9 cellular contexts compared by ENCODE assay signal in the genomic region with DNA sequence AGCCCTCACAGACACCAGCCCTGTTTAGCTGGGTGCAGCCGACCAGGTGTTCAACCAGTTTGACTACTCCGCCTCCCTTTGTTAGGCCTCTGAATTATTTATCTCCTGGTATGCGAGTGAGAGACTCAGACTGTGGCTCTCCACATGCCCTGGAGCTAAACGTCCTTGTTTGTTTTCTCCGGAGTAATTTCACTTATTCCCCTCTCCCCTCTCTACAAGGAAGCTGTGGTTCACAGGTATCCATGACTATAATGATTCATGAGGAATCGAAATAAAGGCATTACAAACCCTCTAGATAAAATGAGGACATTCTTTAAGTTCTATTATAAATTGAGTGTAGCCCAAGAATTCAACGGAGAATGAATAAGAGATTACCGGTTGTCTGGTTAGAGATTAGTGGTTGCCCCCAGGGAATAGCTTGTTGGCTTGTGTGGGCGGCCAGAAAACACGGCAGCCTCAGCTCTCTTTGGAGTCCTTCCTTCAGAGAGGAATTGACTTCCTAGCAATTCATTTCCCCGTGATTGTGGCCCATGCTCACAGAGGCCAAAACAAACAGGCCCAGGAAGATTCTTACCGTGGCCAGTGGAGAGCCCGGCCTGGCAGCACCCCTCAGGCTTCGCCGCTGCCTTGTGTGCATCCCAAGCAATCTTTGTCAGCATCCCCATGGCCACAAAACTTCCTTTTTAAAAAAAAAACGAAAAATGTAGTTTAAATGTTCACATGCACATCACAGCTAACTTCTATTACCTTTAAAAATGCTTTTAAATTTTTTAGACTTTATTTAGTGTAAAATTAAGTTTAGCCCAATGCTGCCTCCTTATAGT.
A peak's percentile ranks its signal among the peaks of the same experiment; 100 is the strongest.
DNase-seq lines count a peak whose midpoint lies in the region; ATAC-seq, FAIRE-seq and TF ChIP-seq lines count a peak whose summit lies in the region.
"Had no signal": no experiment of that assay in that cellular context is flagged by ENCODE, and none has a peak within 500 bp of the region (broad histone marks: within the 10 kb centered on the region; RNA-seq: fewer than 3 reads in every experiment).

No MANE protein-coding gene starts in this region.

- no peak for TF ChIP-seq EP300 in GM12878 (IDR thresholded peaks at IDR 0.05; ENCODE audit: borderline replicate concordance in 1 of 2, control insufficient read depth in 1 of 2, low read depth in 2 of 2, low read length in 2 of 2)

- no peak for TF ChIP-seq CTCF in LNCaP clone FGC (IDR thresholded peaks at IDR 0.05; ENCODE audit: control insufficient read depth, extremely low read depth, insufficient read depth)
- no peak for TF ChIP-seq CTCF in GM12878 (IDR thresholded peaks at IDR 0.05 in 2 of 3, conservative IDR thresholded peaks at IDR 0.05 in 1 of 3; ENCODE audit: control insufficient read depth in 2 of 3, extremely low read depth in 1 of 3, insufficient read depth in 1 of 3, low read depth in 3 of 3, low read length in 3 of 3)

- no peak for FAIRE-seq in GM12878 (lab: Jason Lieb, UNC)

- no peak for TF ChIP-seq RAD21 in GM12878 (IDR thresholded peaks at IDR 0.05; ENCODE audit: insufficient read depth, low read depth, low read length)

- intact Hi-C loops in GM12878 (cut with micrococcal nuclease; ENCODE audit: unreplicated experiment): no loop called here

- in situ Hi-C loops in GM12878 (cut with MboI): no loop called here

- H3K9me3 ChIP-seq in GM12878 (replicated peaks; ENCODE audit: control insufficient read depth, insufficient read depth, low read length): no peaks in the 10 kb centered on the region

- peaks cover 3 to 9% (median 4%) of the 10 kb centered on the region in 4 donors for H3K4me1 Mint-ChIP-seq in naive thymus-derived CD8-positive, alpha-beta T cell

- no peaks in the 10 kb centered on the region for H3K9me3 Mint-ChIP-seq in naive thymus-derived CD8-positive, alpha-beta T cell
- H3K9me3 Mint-ChIP-seq: activated naive CD4-positive, alpha-beta T cell treated with anti-CD3 and anti-CD28 coated beads, Interleukin-2, amount 50 U/mL, for 24 hours had no signal

- no peaks in the 10 kb centered on the region for H3K4me1 ChIP-seq in GM12878 (ENCODE audit: control insufficient read depth, insufficient read depth, low read length)

- ATAC-seq in GM12878 (no peak), left lobe of liver (peak; percentile 47), GM18498 (IDR thresholded peaks at IDR 0.05; ENCODE audit: unreplicated experiment) (no peak)
- no peak for ATAC-seq in naive thymus-derived CD8-positive, alpha-beta T cell

- no peaks in the 10 kb centered on the region for H3K36me3 Mint-ChIP-seq in naive thymus-derived CD8-positive, alpha-beta T cell
- H3K36me3 Mint-ChIP-seq: activated naive CD4-positive, alpha-beta T cell treated with anti-CD3 and anti-CD28 coated beads, Interleukin-2, amount 50 U/mL, for 24 hours had no signal

- H2AFZ ChIP-seq in GM12878 (ENCODE audit: control insufficient read depth, low read depth, low read length): no peak overlapping the region

- H3K36me3 ChIP-seq in GM12878 (ENCODE audit: control insufficient read depth in 2 of 2, insufficient read depth in 2 of 2, low read length in 1 of 2): no peaks in the 10 kb centered on the region

- POLR2A ChIA-PET in GM12878 (lab: Charles Lee): no interaction called here
- POLR2A ChIA-PET in naive thymus-derived CD8-positive, alpha-beta T cell (lab: Charles Lee): no interaction called here

- H3K4me3 ChIP-seq in LNCaP clone FGC (ENCODE audit: low read depth, low read length): peak overlapping the region; percentile 21; the same call in 1 of the 2 replicates
- H3K4me3 ChIP-seq in GM12878: no peak overlapping the region

- SMC1A ChIA-PET in GM12878 (lab: Charles Lee; ENCODE audit: uncharacterized antibody, unreplicated experiment): interaction anchor here (0.7 to 1.2 kb wide), 4 partner anchors 9 to 195 kb away, joined by 3 to 4 read pairs (median 3); no protein-coding TSS in a partner anchor

- no peak overlapping the region for H3K9ac ChIP-seq in GM12878 (ENCODE audit: control insufficient read depth, insufficient read depth, low read length)

- H3K79me2 ChIP-seq in GM12878 (ENCODE audit: control insufficient read depth, insufficient read depth, low read length): no peaks in the 10 kb centered on the region

- no peak overlapping the region for H3K27ac Mint-ChIP-seq in naive thymus-derived CD8-positive, alpha-beta T cell
- H3K27ac Mint-ChIP-seq: activated naive CD4-positive, alpha-beta T cell treated with anti-CD3 and anti-CD28 coated beads, Interleukin-2, amount 50 U/mL, for 24 hours had no signal

- H3K27me3 Mint-ChIP-seq in naive thymus-derived CD8-positive, alpha-beta T cell: no peaks in the 10 kb centered on the region
- H3K27me3 Mint-ChIP-seq: activated naive CD4-positive, alpha-beta T cell treated with anti-CD3 and anti-CD28 coated beads, Interleukin-2, amount 50 U/mL, for 24 hours had no signal

- no TSS peak for BruUV-seq in GM12878 (replicated peaks; lab: Mats Ljungman, UMichigan)

- DNase-seq in AG08395 (ENCODE audit: low spot score) (peak; percentile 88), LNCaP clone FGC (ENCODE audit: low read depth) (peak; percentile 96), GM12878 (ENCODE audit: low read depth, low spot score) (no peak), left lobe of liver (ENCODE audit: low spot score) (no peak), NCI-H1694 (lab: John Stamatoyannopoulos, UW) (no peak)
- no peak for DNase-seq in naive thymus-derived CD8-positive, alpha-beta T cell
- no peak for DNase-seq in activated CD4-positive, alpha-beta T cell treated with anti-CD3 and anti-CD28 coated beads for 1 hour

- WGBS in GM12878 (ENCODE audit: insufficient coverage, insufficient replicate concordance, low lambda C conversion rate, missing lambda C conversion rate): 49% methylated on average over 16 of the region's 16 CpGs

- TF ChIP-seq POLR2A in GM12878 (IDR thresholded peaks at IDR 0.05; ENCODE audit: low read depth, low read length): no peak

- H4K20me1 ChIP-seq in GM12878 (ENCODE audit: control insufficient read depth, insufficient read depth): no peaks in the 10 kb centered on the region

- CTCF ChIA-PET in GM12878 (lab: Yijun Ruan, JAX): interaction anchor here (1.2 kb wide), 1 partner anchor 17 kb away, joined by 3 read pairs; no protein-coding TSS in a partner anchor

- H3K27me3 ChIP-seq in GM12878 (replicated peaks in 1 of 2; ENCODE audit: control insufficient read depth in 2 of 2, insufficient read depth in 2 of 2, low read length in 1 of 2): no peaks in the 10 kb centered on the region

- no peak overlapping the region for H3K4me2 ChIP-seq in GM12878 (ENCODE audit: control insufficient read depth, insufficient read depth)

- RAD21 ChIA-PET in GM12878 (lab: Charles Lee; ENCODE audit: unreplicated experiment): interaction anchor here (1.3 to 1.8 kb wide), 2 partner anchors 9 to 28 kb away, joined by 4 read pairs; no protein-coding TSS in a partner anchor

- H3K4me3 Mint-ChIP-seq in naive thymus-derived CD8-positive, alpha-beta T cell: no peak overlapping the region
- H3K4me3 Mint-ChIP-seq: activated naive CD4-positive, alpha-beta T cell treated with anti-CD3 and anti-CD28 coated beads, Interleukin-2, amount 50 U/mL, for 24 hours had no signal

- no peak overlapping the region for H3K27ac ChIP-seq in GM12878 (ENCODE audit: control insufficient read depth, insufficient read depth)

TF ChIP-seq in GM12878, 131 proteins besides CTCF, POLR2A, EP300 and RAD21:
- TF ChIP-seq HDAC2 (IDR thresholded peaks at IDR 0.05) (no peak), MEF2B (IDR thresholded peaks at IDR 0.05; ENCODE audit: partially characterized antibody, poor library complexity, severe bottlenecking) (peak; percentile 53)

Comparison
In these comparisons a context has a peak if more than half of its experiments do, and no peak if none do; other contexts are left out.
1. DNase-seq: peak in AG08395 (single experiment) and LNCaP clone FGC (single experiment); none in GM12878 (single experiment), left lobe of liver (single experiment), naive thymus-derived CD8-positive, alpha-beta T cell (0 of 10), activated CD4-positive, alpha-beta T cell treated with anti-CD3 and anti-CD28 coated beads for 1 hour (single experiment) and NCI-H1694 (single experiment).